In genomic region chr1:205321959-205322283, GRCh38 we compare ENCODE assay signal across 8 cellular contexts. TPM values are rescaled to one million over a fixed set of nuclear protein-coding genes. Genes with fewer than 3 reads are reported as not detected.
A peak's percentile ranks its signal among the peaks of the same experiment; 100 is the strongest.
DNase-seq lines count a peak whose midpoint lies in the region; ATAC-seq, FAIRE-seq and TF ChIP-seq lines count a peak whose summit lies in the region.

No MANE protein-coding gene starts in this region.

- H3K4me3 ChIP-seq in HepG2 (replicated peaks in 1 of 3; ENCODE audit: insufficient read depth in 1 of 3, low read depth in 2 of 3, low read length in 3 of 3) = peak overlapping the region in 1 of 3 experiments; percentile 81; a peak in 2 of 6 replicates
- H3K4me3 ChIP-seq in stomach = peak overlapping the region; percentile 62 to 75 (median 72)

- no peaks in the 10 kb centered on the region; the same call in 1 of the 2 replicates for H4K20me1 ChIP-seq in HepG2 (ENCODE audit: insufficient read depth, low read length)

- no peak for DNase-seq in activated CD8-positive, alpha-beta memory T cell treated with anti-CD3 and anti-CD28 coated beads, Interleukin-2, amount 10 ng/mL, durations not matched to agents 7 days and 5 days
- no peak for DNase-seq in activated CD8-positive, alpha-beta memory T cell treated with anti-CD3 and anti-CD28 coated beads, Interleukin-2, amount 50 U/mL, for 4 hours
- DNase-seq in activated CD4-positive, alpha-beta memory T cell treated with anti-CD3 and anti-CD28 coated beads for 36 hours = no peak
- DNase-seq in HepG2 (ENCODE audit: low spot score) (no peak), stomach (no peak), NAMALWA (ENCODE audit: low spot score) (no peak), GM13977 (ENCODE audit: low spot score) (no peak)

- H3K27ac ChIP-seq in HepG2 (ENCODE audit: extremely low read length, insufficient read depth, low read length) (no peak overlapping the region), stomach (peak overlapping the region; percentile 25 to 93 (median 84))

- BruUV-seq in HepG2 (replicated peaks; lab: Mats Ljungman, UMichigan) = no TSS peak

- no peak overlapping the region for H2AFZ ChIP-seq in HepG2 (ENCODE audit: low read length)

- H3K79me2 ChIP-seq in HepG2 (ENCODE audit: insufficient read depth, low read length) = peaks cover 8% of the 10 kb centered on the region

- no peaks in the 10 kb centered on the region for H3K36me3 ChIP-seq in HepG2 (replicated peaks in 1 of 2; ENCODE audit: control insufficient read depth in 1 of 2, insufficient read depth in 2 of 2, low read length in 2 of 2)
- H3K36me3 ChIP-seq in stomach = no peaks in the 10 kb centered on the region

- peak overlapping the region; percentile 90 for H3K4me2 ChIP-seq in HepG2 (ENCODE audit: low read depth, low read length)

- H3K9me3 ChIP-seq in HepG2 (ENCODE audit: low read length) = no peaks in the 10 kb centered on the region
- H3K9me3 ChIP-seq in stomach = no peaks in the 10 kb centered on the region

- H3K4me1 Mint-ChIP-seq in activated CD8-positive, alpha-beta memory T cell treated with anti-CD3 and anti-CD28 coated beads, Interleukin-2, amount 10 ng/mL, durations not matched to agents 7 days and 5 days = peaks cover 43% of the 10 kb centered on the region
- peaks cover 55% of the 10 kb centered on the region for H3K4me1 Mint-ChIP-seq in activated CD4-positive, alpha-beta memory T cell treated with anti-CD3 and anti-CD28 coated beads for 36 hours (ENCODE audit: low read depth)

- H3K9me3 Mint-ChIP-seq in activated CD8-positive, alpha-beta memory T cell treated with anti-CD3 and anti-CD28 coated beads, Interleukin-2, amount 10 ng/mL, durations not matched to agents 7 days and 5 days (ENCODE audit: low read depth) = no peaks in the 10 kb centered on the region
- H3K9me3 Mint-ChIP-seq in activated CD4-positive, alpha-beta memory T cell treated with anti-CD3 and anti-CD28 coated beads for 36 hours = no peaks in the 10 kb centered on the region

- CTCF ChIA-PET in activated CD8-positive, alpha-beta memory T cell treated with anti-CD3 and anti-CD28 coated beads, Interleukin-2, amount 10 ng/mL, durations not matched to agents 7 days and 5 days (lab: Charles Lee) = interaction anchor here (1.0 to 29.1 kb wide), 7 partner anchors 8 to 164 kb away, joined by 3 to 1096 read pairs (median 6); partner anchors contain the start of gene TMCC2
- CTCF ChIA-PET in activated CD4-positive, alpha-beta memory T cell treated with anti-CD3 and anti-CD28 coated beads for 36 hours (lab: Charles Lee) = interaction anchor here (1.3 to 28.8 kb wide), 5 partner anchors 9 to 93 kb away, joined by 4 to 1370 read pairs (median 20); no protein-coding TSS in a partner anchor
- CTCF ChIA-PET in HepG2 (lab: Yijun Ruan, JAX; ENCODE audit: low intra/inter-chr PET ratio, low total read pairs) = interaction anchor here (6.6 kb wide), 1 partner anchor 49 kb away, joined by 150 read pairs; no protein-coding TSS in a partner anchor

- POLR2A ChIA-PET in activated CD4-positive, alpha-beta memory T cell treated with anti-CD3 and anti-CD28 coated beads for 36 hours (lab: Charles Lee) = interaction anchor here (0.7 to 3.2 kb wide), 4 partner anchors 35 to 48 kb away, joined by 3 to 24 read pairs (median 8); no protein-coding TSS in a partner anchor
- POLR2A ChIA-PET in HepG2 (lab: Yijun Ruan, JAX) = interaction anchor here (1.7 to 2.3 kb wide), 4 partner anchors 21 to 48 kb away, joined by 7 to 14 read pairs (median 11); no protein-coding TSS in a partner anchor

- no peak for ATAC-seq in activated CD8-positive, alpha-beta memory T cell treated with anti-CD3 and anti-CD28 coated beads, Interleukin-2, amount 10 ng/mL, durations not matched to agents 7 days and 5 days
- no peak for ATAC-seq in HepG2
- no peak for ATAC-seq in HG03432 (IDR thresholded peaks at IDR 0.05; ENCODE audit: unreplicated experiment)

- TF ChIP-seq CTCF in HepG2 (CRISPR knock-in tag; IDR thresholded peaks at IDR 0.05) (no peak), stomach (IDR thresholded peaks at IDR 0.05) (no peak), GM13977 (IDR thresholded peaks at IDR 0.05; ENCODE audit: extremely low read depth, insufficient read depth, missing control alignments) (no peak)

- H3K27ac Mint-ChIP-seq in activated CD8-positive, alpha-beta memory T cell treated with anti-CD3 and anti-CD28 coated beads, Interleukin-2, amount 10 ng/mL, durations not matched to agents 7 days and 5 days = no peak overlapping the region
- H3K27ac Mint-ChIP-seq in activated CD4-positive, alpha-beta memory T cell treated with anti-CD3 and anti-CD28 coated beads for 36 hours = peak overlapping the region; percentile 23

- no peak for TF ChIP-seq RAD21 in HepG2 (CRISPR knock-in tag; IDR thresholded peaks at IDR 0.05)

- TF ChIP-seq POLR2A in HepG2 (IDR thresholded peaks at IDR 0.05; ENCODE audit: insufficient read depth in 1 of 2, low read depth in 2 of 2, low read length in 2 of 2) (no peak), stomach (IDR thresholded peaks at IDR 0.05) (no peak)

- H3K4me1 ChIP-seq in HepG2 (ENCODE audit: insufficient read depth, low read length) (peaks cover 57% of the 10 kb centered on the region), stomach (peaks cover 43 to 55% (median 47%) of the 10 kb centered on the region in 4 donors)

- peaks cover 21% of the 10 kb centered on the region for H3K27me3 Mint-ChIP-seq in activated CD8-positive, alpha-beta memory T cell treated with anti-CD3 and anti-CD28 coated beads, Interleukin-2, amount 10 ng/mL, durations not matched to agents 7 days and 5 days
- peaks cover 2% of the 10 kb centered on the region for H3K27me3 Mint-ChIP-seq in activated CD4-positive, alpha-beta memory T cell treated with anti-CD3 and anti-CD28 coated beads for 36 hours

- TF ChIP-seq EP300 in HepG2 (IDR thresholded peaks at IDR 0.05; ENCODE audit: low read depth in 2 of 2, low read length in 2 of 2) (no peak), HepG2 (CRISPR knock-in tag; IDR thresholded peaks at IDR 0.05; ENCODE audit: borderline replicate concordance) (no peak), stomach (IDR thresholded peaks at IDR 0.05) (no peak)

- H3K36me3 Mint-ChIP-seq in activated CD8-positive, alpha-beta memory T cell treated with anti-CD3 and anti-CD28 coated beads, Interleukin-2, amount 10 ng/mL, durations not matched to agents 7 days and 5 days = peaks cover 9% of the 10 kb centered on the region
- no peaks in the 10 kb centered on the region for H3K36me3 Mint-ChIP-seq in activated CD4-positive, alpha-beta memory T cell treated with anti-CD3 and anti-CD28 coated beads for 36 hours

- FAIRE-seq in HepG2 (lab: Jason Lieb, UNC) = no peak

- 18% methylated on average over 5 of the region's 5 CpGs for WGBS in HepG2 (ENCODE audit: low lambda C conversion rate)
- 41 to 51% (median 46%) methylated on average over 5 of the region's 5 CpGs for WGBS in stomach, 5 donors

- H3K4me3 Mint-ChIP-seq in activated CD8-positive, alpha-beta memory T cell treated with anti-CD3 and anti-CD28 coated beads, Interleukin-2, amount 10 ng/mL, durations not matched to agents 7 days and 5 days = peak overlapping the region; percentile 88
- peak overlapping the region; percentile 88 for H3K4me3 Mint-ChIP-seq in activated CD4-positive, alpha-beta memory T cell treated with anti-CD3 and anti-CD28 coated beads for 36 hours

- H3K27me3 ChIP-seq in HepG2 (ENCODE audit: control insufficient read depth in 1 of 2, insufficient read depth in 2 of 2, low read length in 2 of 2) = peaks cover 0 to 19% of the 10 kb centered on the region in 2 experiments; a peak in 3 of 5 replicates
- H3K27me3 ChIP-seq in stomach = peaks cover 0 to 12% (median 0%) of the 10 kb centered on the region in 3 donors

- H3K9ac ChIP-seq in HepG2 (ENCODE audit: insufficient read depth, low read depth, low read length) = no peak overlapping the region

- in situ Hi-C loops in HepG2 (cut with HindIII; ENCODE audit: extremely low pct_ligation_motif_present, low pct_unique_long_range_greater_than_20kb) = loop anchor here (5.0 kb wide), 1 partner anchor 50 kb away; no protein-coding TSS in a partner anchor
- in situ Hi-C loops in GM13977 (cut with MboI; ENCODE audit: low pct_unique_long_range_greater_than_20kb, low sequenced_read_pairs, unreplicated experiment) = loop anchor here (5.0 kb wide), 1 partner anchor 40 kb away; no protein-coding TSS in a partner anchor

- intact Hi-C loops in activated CD4-positive, alpha-beta memory T cell treated with anti-CD3 and anti-CD28 coated beads for 36 hours (cut with micrococcal nuclease) = loop anchor here (1.0 kb wide), 2 partner anchors 37 to 49 kb away; no protein-coding TSS in a partner anchor
- intact Hi-C loops in HepG2 (cut with micrococcal nuclease; ENCODE audit: unreplicated experiment) = loop anchor here (1.0 kb wide), 2 partner anchors 38 to 49 kb away; no protein-coding TSS in a partner anchor
- intact Hi-C loops in stomach (cut with DNase I; ENCODE audit: low total_unique reads) = loop anchor here (2.0 kb wide), 1 partner anchor 45 kb away; no protein-coding TSS in a partner anchor

RNA-seq across cellular contexts. Expression of gene NUAK2, which starts 0.4 kb away (rescaled TPM):
- total RNA-seq in activated CD8-positive, alpha-beta memory T cell treated with anti-CD3 and anti-CD28 coated beads, Interleukin-2, amount 10 ng/mL, durations not matched to agents 7 days and 5 days = 1 to 10 TPM; 1.9 to 6.0 TPM
- total RNA-seq in activated CD4-positive, alpha-beta memory T cell treated with anti-CD3 and anti-CD28 coated beads for 36 hours = 1 to 10 TPM; 4.4 to 4.5 TPM
- 1.1 and 1.2 TPM in 2 replicates for total RNA-seq in HepG2 (2016; rRNA removed; fragmentation: Illumina TruSeq; extraction: Trizol)
- 0.10 and 0.18 TPM in 2 replicates for total RNA-seq in HepG2 (2016; cell fraction: cytosol; rRNA removed; fragmentation: Illumina TruSeq; extraction: Trizol; ENCODE audit: low read depth)
- 0.79 and 1.1 TPM in 2 replicates for total RNA-seq in HepG2 (2016; cell fraction: insoluble cytoplasmic fraction; rRNA removed; fragmentation: Illumina TruSeq; extraction: Trizol)
- 0.65 and 0.71 TPM in 2 replicates for total RNA-seq in HepG2 (2016; cell fraction: membrane; rRNA removed; fragmentation: Illumina TruSeq; extraction: Trizol)
- 1.5 and 1.6 TPM in 2 replicates for total RNA-seq in HepG2 (2016; cell fraction: nucleus; rRNA removed; fragmentation: Illumina TruSeq; extraction: Trizol)
- polyA plus RNA-seq in HepG2 (2011; rRNA removed) = 0.68 and 0.75 TPM in 2 replicates
- 0.47 and 0.54 TPM in 2 replicates for polyA plus RNA-seq in HepG2 (2011; cell fraction: cytosol; rRNA removed)
- polyA plus RNA-seq in HepG2 (2011; cell fraction: nucleus; rRNA removed) = 1.2 TPM in 2 replicates
- 0.35 and 0.38 TPM in 2 replicates for polyA plus RNA-seq in HepG2 (2012)
- 0.17 and 0.19 TPM in 2 replicates for polyA plus RNA-seq in HepG2 (2016; cell fraction: cytosol; fragmentation: Illumina TruSeq; extraction: Trizol; ENCODE audit: low read depth)
- polyA plus RNA-seq in HepG2 (2016; cell fraction: insoluble cytoplasmic fraction; fragmentation: Illumina TruSeq; extraction: Trizol; ENCODE audit: low read depth) = 0.99 and 1.4 TPM in 2 replicates
- 0.41 and 0.78 TPM in 2 replicates for polyA plus RNA-seq in HepG2 (2016; cell fraction: membrane; fragmentation: Illumina TruSeq; extraction: Trizol; ENCODE audit: low read depth)
- 2.5 and 3.1 TPM in 2 replicates for polyA plus RNA-seq in HepG2 (2016; cell fraction: nucleus; fragmentation: Illumina TruSeq; extraction: Trizol; ENCODE audit: insufficient read depth, low read depth)
- 1.7 and 4.8 TPM in 2 replicates for polyA minus RNA-seq in HepG2 (2011; rRNA and poly(A)+ RNA removed; ENCODE audit: low replicate concordance)
- polyA minus RNA-seq in HepG2 (2011; cell fraction: cytosol; rRNA and poly(A)+ RNA removed) = 0.89 and 1.3 TPM in 2 replicates
- polyA minus RNA-seq in HepG2 (2011; cell fraction: nucleus; rRNA and poly(A)+ RNA removed) = 1.2 and 1.7 TPM in 2 replicates
- 10 to 100 TPM in 1 of 5 donors, 1 to 10 TPM in 3, under 1 TPM in 1; 0.58 to 16.5 (median 3.1) TPM for total RNA-seq in stomach
- polyA plus RNA-seq in stomach = 1 to 10 TPM; 1.2 to 2.7 (median 1.3) TPM

RNA-seq across cellular contexts. Expression of gene KLHDC8A, which starts 34.8 kb away (rescaled TPM):
- not detected for total RNA-seq in activated CD8-positive, alpha-beta memory T cell treated with anti-CD3 and anti-CD28 coated beads, Interleukin-2, amount 10 ng/mL, durations not matched to agents 7 days and 5 days
- not detected for total RNA-seq in activated CD4-positive, alpha-beta memory T cell treated with anti-CD3 and anti-CD28 coated beads for 36 hours
- total RNA-seq in HepG2 (2016; rRNA removed; fragmentation: Illumina TruSeq; extraction: Trizol) (not detected in 2 replicates), stomach (1 to 10 TPM in 2 of 5 donors, under 1 TPM in 1, not detected in 2; 0.72 to 3.1 (median 2.4) TPM)
- not detected in 2 replicates for total RNA-seq in HepG2 (2016; cell fraction: cytosol; rRNA removed; fragmentation: Illumina TruSeq; extraction: Trizol; ENCODE audit: low read depth)
- total RNA-seq in HepG2 (2016; cell fraction: insoluble cytoplasmic fraction; rRNA removed; fragmentation: Illumina TruSeq; extraction: Trizol) = not detected in 2 replicates
- total RNA-seq in HepG2 (2016; cell fraction: membrane; rRNA removed; fragmentation: Illumina TruSeq; extraction: Trizol) = not detected in 2 replicates
- not detected in 2 replicates for total RNA-seq in HepG2 (2016; cell fraction: nucleus; rRNA removed; fragmentation: Illumina TruSeq; extraction: Trizol)
- polyA plus RNA-seq in HepG2 (2011; rRNA removed) (not detected in 2 replicates), stomach (1 to 10 TPM; 2.3 to 6.9 (median 5.1) TPM)
- polyA plus RNA-seq in HepG2 (2011; cell fraction: cytosol; rRNA removed) = not detected in 2 replicates
- polyA plus RNA-seq in HepG2 (2011; cell fraction: nucleus; rRNA removed) = not detected in 2 replicates
- polyA plus RNA-seq in HepG2 (2012) = not detected in 2 replicates
- polyA plus RNA-seq in HepG2 (2016; cell fraction: cytosol; fragmentation: Illumina TruSeq; extraction: Trizol; ENCODE audit: low read depth) = not detected in 2 replicates
- polyA plus RNA-seq in HepG2 (2016; cell fraction: insoluble cytoplasmic fraction; fragmentation: Illumina TruSeq; extraction: Trizol; ENCODE audit: low read depth) = not detected in 2 replicates
- polyA plus RNA-seq in HepG2 (2016; cell fraction: membrane; fragmentation: Illumina TruSeq; extraction: Trizol; ENCODE audit: low read depth) = not detected in 2 replicates
- polyA plus RNA-seq in HepG2 (2016; cell fraction: nucleus; fragmentation: Illumina TruSeq; extraction: Trizol; ENCODE audit: insufficient read depth, low read depth) = not detected in 2 replicates
- polyA minus RNA-seq in HepG2 (2011; rRNA and poly(A)+ RNA removed; ENCODE audit: low replicate concordance) = 0.77 TPM in 1 of 2 replicates, not detected in the other
- not detected in 2 replicates for polyA minus RNA-seq in HepG2 (2011; cell fraction: cytosol; rRNA and poly(A)+ RNA removed)
- not detected in 2 replicates for polyA minus RNA-seq in HepG2 (2011; cell fraction: nucleus; rRNA and poly(A)+ RNA removed)
